ENCODE assay signal across 20 cellular contexts in genomic region chr11:87353904-87354303, GRCh38.
DNase-seq lines count a peak whose midpoint lies in the region; ATAC-seq and TF ChIP-seq lines count a peak whose summit lies in the region.
"Had no signal": no experiment of that assay in that cellular context is flagged by ENCODE, and none has a peak within 500 bp of the region (broad histone marks: within the 10 kb centered on the region; RNA-seq: fewer than 3 reads in every experiment).

No MANE protein-coding gene starts in this region.

- H3K27me3 ChIP-seq in tibial artery (no peaks in the 10 kb centered on the region), A673 (replicated peaks; ENCODE audit: insufficient read depth, low read depth, low read length, poor library complexity) (no peaks in the 10 kb centered on the region)

- peak overlapping the region; percentile 50 for H3K27ac Mint-ChIP-seq in endothelial cell (ENCODE audit: unreplicated experiment)
- H3K27ac Mint-ChIP-seq: CD8-positive, alpha-beta memory T cell had no signal

- peaks cover 4% of the 10 kb centered on the region for H3K36me3 Mint-ChIP-seq in endothelial cell (ENCODE audit: low read depth, unreplicated experiment)
- H3K36me3 Mint-ChIP-seq: CD8-positive, alpha-beta memory T cell had no signal

- ATAC-seq in left ventricle myocardium superior, result peak; percentile 29
- no peak for ATAC-seq in left cardiac atrium
- no peak for ATAC-seq in GM21723 (IDR thresholded peaks at IDR 0.05; ENCODE audit: unreplicated experiment)

- no peak for TF ChIP-seq CTCF in endothelial cell (IDR thresholded peaks at IDR 0.05; ENCODE audit: unreplicated experiment)
- TF ChIP-seq CTCF in tibial artery (IDR thresholded peaks at IDR 0.05), result no peak
- no peak for TF ChIP-seq CTCF in A673 (conservative IDR thresholded peaks at IDR 0.05; ENCODE audit: low read depth, low read length)

- CTCF ChIA-PET in A673 (lab: Charles Lee), result interaction anchor here (1.2 kb wide), 1 partner anchor 67 kb away, joined by 4 read pairs; no protein-coding TSS in a partner anchor

- BruUV-seq in A673 (replicated peaks; lab: Mats Ljungman, UMichigan), result no TSS peak

- POLR2A ChIA-PET in A673 (lab: Charles Lee; ENCODE audit: low non-redundant PET), result no interaction called here

- no peak overlapping the region for H3K4me3 ChIP-seq in tibial artery
- no peak overlapping the region for H3K4me3 ChIP-seq in A673 (ENCODE audit: low read depth, low read length, poor library complexity, severe bottlenecking)
- H3K4me3 ChIP-seq: A549, HAP-1 had no signal

- H3K4me3 Mint-ChIP-seq in endothelial cell (ENCODE audit: unreplicated experiment), result no peak overlapping the region
- H3K4me3 Mint-ChIP-seq: IgD-negative memory B cell had no signal

- peaks cover 8% of the 10 kb centered on the region for H3K27me3 Mint-ChIP-seq in endothelial cell (ENCODE audit: unreplicated experiment)

- H3K9me3 ChIP-seq in tibial artery (no peaks in the 10 kb centered on the region), A673 (ENCODE audit: low read depth, low read length, poor library complexity, severe bottlenecking) (no peaks in the 10 kb centered on the region)
- H3K9me3 ChIP-seq: A549, HAP-1 had no signal

- no peaks in the 10 kb centered on the region for H3K9me3 Mint-ChIP-seq in endothelial cell (ENCODE audit: unreplicated experiment)
- H3K9me3 Mint-ChIP-seq: CD8-positive, alpha-beta memory T cell; IgD-negative memory B cell had no signal

- H3K36me3 ChIP-seq in tibial artery, result no peaks in the 10 kb centered on the region
- no peaks in the 10 kb centered on the region for H3K36me3 ChIP-seq in A673 (ENCODE audit: insufficient read depth, low read length, poor library complexity, severe bottlenecking)
- H3K36me3 ChIP-seq: HAP-1 had no signal

- H3K27ac ChIP-seq in tibial artery, result peak overlapping the region; percentile 16 to 21
- H3K27ac ChIP-seq in A673 (ENCODE audit: low read depth, low read length, poor library complexity, severe bottlenecking), result no peak overlapping the region
- H3K27ac ChIP-seq: A549 had no signal

- intact Hi-C loops in left ventricle myocardium superior (cut with micrococcal nuclease), result loop anchor here (5.0 kb wide), 1 partner anchor 68 kb away; no protein-coding TSS in a partner anchor
- intact Hi-C loops in left cardiac atrium (cut with DNase I), result loop anchor here (1.0 to 10.0 kb wide), 3 partner anchors 67 to 1191 kb away; no protein-coding TSS in a partner anchor
- intact Hi-C loops in tibial artery (cut with DNase I; ENCODE audit: low total_unique reads), result loop anchor here (2.0 to 5.0 kb wide), 2 partner anchors 71 to 1188 kb away; no protein-coding TSS in a partner anchor
- intact Hi-C loops in A673 (cut with micrococcal nuclease; ENCODE audit: unreplicated experiment), result loop anchor here (2.0 to 10.0 kb wide), 3 partner anchors 67 to 1188 kb away; no protein-coding TSS in a partner anchor

- peaks cover 34% of the 10 kb centered on the region for H3K4me1 Mint-ChIP-seq in endothelial cell (ENCODE audit: unreplicated experiment)

- DNase-seq in left ventricle myocardium superior (no peak), left cardiac atrium (no peak), NCI-H69 (lab: John Stamatoyannopoulos, UW) (peak; percentile 32), endothelial cell (ENCODE audit: low spot score) (no peak), tibial artery (no peak), COLO829 (ENCODE audit: low spot score) (no peak), A673 (ENCODE audit: low spot score) (no peak)
- DNase-seq: C1 segment of cervical spinal cord; CD8-positive, alpha-beta memory T cell; DMS79; NCI-H1105; NCI-H1694; NCI-H2107; NCI-H2227 treated with DMSO at 0.1 percent for 48 hours; NCI-H510A treated with DMSO at 0.1 percent for 48 hours; NCI-H82 had no signal

- peaks cover 0 to 30% (median 14%) of the 10 kb centered on the region in 4 donors for H3K4me1 ChIP-seq in tibial artery
- H3K4me1 ChIP-seq in A673 (ENCODE audit: insufficient read depth, low read length, poor library complexity, severe bottlenecking), result no peaks in the 10 kb centered on the region
- H3K4me1 ChIP-seq: A549, HAP-1 had no signal
